Comparison of ENCODE assay signal across 23 cellular contexts in genomic region chr13:98396071-98396710, GRCh38.
DNase-seq lines count a peak whose midpoint lies in the region; ATAC-seq, FAIRE-seq and TF ChIP-seq lines count a peak whose summit lies in the region.
"Had no signal": no experiment of that assay in that cellular context is flagged by ENCODE, and none has a peak within 500 bp of the region (broad histone marks: within the 10 kb centered on the region; RNA-seq: fewer than 3 reads in every experiment).

No MANE protein-coding gene starts in this region.

- H3K27me3 Mint-ChIP-seq in activated CD8-positive, alpha-beta T cell treated with anti-CD3 and anti-CD28 coated beads for 36 hours, result peaks cover 3% of the 10 kb centered on the region

- peak; percentile 23 for DNase-seq in NCI-H1092 (lab: John Stamatoyannopoulos, UW)
- peak; percentile 14 for DNase-seq in choroid plexus epithelial cell (ENCODE audit: low read depth)
- DNase-seq in HepG2 (ENCODE audit: low spot score), result no peak
- DNase-seq in testis, result no peak
- no peak for DNase-seq in GOT3 (lab: John Stamatoyannopoulos, UW)
- no peak for DNase-seq in activated CD8-positive, alpha-beta T cell treated with anti-CD3 and anti-CD28 coated beads for 36 hours
- DNase-seq in left lung, result no peak
- DNase-seq: ACHN; CD8-positive, alpha-beta memory T cell; HFFc6; Karpas-422; MG63; NCI-H1105 treated with DMSO at 0.1 percent for 48 hours; NCI-H1694; NCI-H2227 treated with DMSO at 0.1 percent for 48 hours; NCI-H510A treated with DMSO at 0.1 percent for 48 hours; NCI-H774; Right ventricle myocardium superior had no signal

- no peaks in the 10 kb centered on the region for H3K36me3 Mint-ChIP-seq in activated CD8-positive, alpha-beta T cell treated with anti-CD3 and anti-CD28 coated beads for 36 hours (ENCODE audit: low read depth)
- H3K36me3 Mint-ChIP-seq: CD8-positive, alpha-beta memory T cell; IgD-negative memory B cell had no signal

- no peak for TF ChIP-seq POLR2A in HepG2 (IDR thresholded peaks at IDR 0.05; ENCODE audit: insufficient read depth in 1 of 2, low read depth in 2 of 2, low read length in 2 of 2)
- no peak for TF ChIP-seq POLR2A in testis (IDR thresholded peaks at IDR 0.05)

- in situ Hi-C loops in HepG2 (cut with HindIII; ENCODE audit: extremely low pct_ligation_motif_present, low pct_unique_long_range_greater_than_20kb), result no loop called here

- no peak for TF ChIP-seq EP300 in HepG2 (IDR thresholded peaks at IDR 0.05; ENCODE audit: low read depth in 2 of 2, low read length in 2 of 2)
- no peak for TF ChIP-seq EP300 in HepG2 (CRISPR knock-in tag; IDR thresholded peaks at IDR 0.05; ENCODE audit: borderline replicate concordance)

- no peak overlapping the region for H3K27ac ChIP-seq in HepG2 (ENCODE audit: extremely low read length, insufficient read depth, low read length)
- H3K27ac ChIP-seq in testis, result no peak overlapping the region
- H3K27ac ChIP-seq in left lung, result no peak overlapping the region
- H3K27ac ChIP-seq: HL-60 had no signal

- H3K4me1 Mint-ChIP-seq in activated CD8-positive, alpha-beta T cell treated with anti-CD3 and anti-CD28 coated beads for 36 hours (ENCODE audit: low read depth), result no peaks in the 10 kb centered on the region
- H3K4me1 Mint-ChIP-seq: CD8-positive, alpha-beta memory T cell; IgD-negative memory B cell had no signal

- H2AFZ ChIP-seq in HepG2 (ENCODE audit: low read length), result no peak overlapping the region

- H3K27me3 ChIP-seq in HepG2 (ENCODE audit: control insufficient read depth in 1 of 2, insufficient read depth in 2 of 2, low read length in 2 of 2), result no peaks in the 10 kb centered on the region
- no peaks in the 10 kb centered on the region for H3K27me3 ChIP-seq in testis
- H3K27me3 ChIP-seq in left lung, result no peaks in the 10 kb centered on the region
- H3K27me3 ChIP-seq: MG63 had no signal

- H3K79me2 ChIP-seq in HepG2 (ENCODE audit: insufficient read depth, low read length), result no peaks in the 10 kb centered on the region

- POLR2A ChIA-PET in HepG2 (lab: Yijun Ruan, JAX), result no interaction called here
- POLR2A ChIA-PET in activated CD8-positive, alpha-beta T cell treated with anti-CD3 and anti-CD28 coated beads for 36 hours (lab: Charles Lee), result no interaction called here

- TF ChIP-seq CTCF in choroid plexus epithelial cell (conservative IDR thresholded peaks at IDR 0.05; ENCODE audit: low read depth, low read length), result no peak
- TF ChIP-seq CTCF in HepG2 (CRISPR knock-in tag; IDR thresholded peaks at IDR 0.05), result no peak
- no peak for TF ChIP-seq CTCF in testis (IDR thresholded peaks at IDR 0.05)
- no peak for TF ChIP-seq CTCF in activated CD8-positive, alpha-beta T cell treated with anti-CD3 and anti-CD28 coated beads for 36 hours (IDR thresholded peaks at IDR 0.05)
- TF ChIP-seq CTCF in left lung (IDR thresholded peaks at IDR 0.05), result no peak

- peaks cover 25 to 78% of the 10 kb centered on the region in 2 experiments for H3K36me3 ChIP-seq in HepG2 (replicated peaks in 1 of 2; ENCODE audit: control insufficient read depth in 1 of 2, insufficient read depth in 2 of 2, low read length in 2 of 2)
- no peaks in the 10 kb centered on the region for H3K36me3 ChIP-seq in testis (ENCODE audit: low read depth, missing control alignments)
- H3K36me3 ChIP-seq in left lung, result peaks cover 0 to 29% of the 10 kb centered on the region in 2 donors

- H3K9me3 ChIP-seq in HepG2 (ENCODE audit: low read length) (no peaks in the 10 kb centered on the region), testis (no peaks in the 10 kb centered on the region), left lung (no peaks in the 10 kb centered on the region)
- H3K9me3 ChIP-seq: MG63 had no signal

- H3K9me3 Mint-ChIP-seq in activated CD8-positive, alpha-beta T cell treated with anti-CD3 and anti-CD28 coated beads for 36 hours, result no peaks in the 10 kb centered on the region
- H3K9me3 Mint-ChIP-seq: CD8-positive, alpha-beta memory T cell; HFFc6; IgD-negative memory B cell had no signal

- H3K4me3 Mint-ChIP-seq in activated CD8-positive, alpha-beta T cell treated with anti-CD3 and anti-CD28 coated beads for 36 hours, result no peak overlapping the region
- H3K4me3 Mint-ChIP-seq: CD8-positive, alpha-beta memory T cell; HFFc6; IgD-negative memory B cell had no signal

- BruUV-seq in HepG2 (replicated peaks; lab: Mats Ljungman, UMichigan), result no TSS peak

- H3K9ac ChIP-seq in HepG2 (ENCODE audit: insufficient read depth, low read depth, low read length), result no peak overlapping the region

- H3K4me2 ChIP-seq in HepG2 (ENCODE audit: low read depth, low read length), result no peak overlapping the region

- H3K27ac Mint-ChIP-seq in activated CD8-positive, alpha-beta T cell treated with anti-CD3 and anti-CD28 coated beads for 36 hours, result no peak overlapping the region
- H3K27ac Mint-ChIP-seq: CD8-positive, alpha-beta memory T cell; HFFc6; IgD-negative memory B cell had no signal

- H3K4me3 ChIP-seq in choroid plexus epithelial cell (ENCODE audit: low read depth, low read length), result no peak overlapping the region
- no peak overlapping the region for H3K4me3 ChIP-seq in HepG2 (replicated peaks in 1 of 3; ENCODE audit: insufficient read depth in 1 of 3, low read depth in 2 of 3, low read length in 3 of 3)
- H3K4me3 ChIP-seq in testis, result peak overlapping the region; percentile 22 to 32
- H3K4me3 ChIP-seq in left lung, result no peak overlapping the region
- H3K4me3 ChIP-seq: MG63, SK-N-MC had no signal

- intact Hi-C loops in HepG2 (cut with micrococcal nuclease; ENCODE audit: unreplicated experiment) (no loop called here), testis (cut with DNase I; ENCODE audit: low total_unique reads) (no loop called here), left lung (cut with DNase I) (no loop called here)
- intact Hi-C loops in activated CD8-positive, alpha-beta T cell treated with anti-CD3 and anti-CD28 coated beads for 36 hours (cut with micrococcal nuclease), result no loop called here

- H4K20me1 ChIP-seq in HepG2 (ENCODE audit: insufficient read depth, low read length), result peaks cover 4% of the 10 kb centered on the region; the same call in 1 of the 2 replicates

- no peaks in the 10 kb centered on the region for H3K4me1 ChIP-seq in HepG2 (ENCODE audit: insufficient read depth, low read length)
- H3K4me1 ChIP-seq in testis, result no peaks in the 10 kb centered on the region
- H3K4me1 ChIP-seq in left lung, result no peaks in the 10 kb centered on the region

- TF ChIP-seq RAD21 in HepG2 (CRISPR knock-in tag; IDR thresholded peaks at IDR 0.05), result no peak

- CTCF ChIA-PET in HepG2 (lab: Yijun Ruan, JAX; ENCODE audit: low intra/inter-chr PET ratio, low total read pairs), result no interaction called here
- CTCF ChIA-PET in activated CD8-positive, alpha-beta T cell treated with anti-CD3 and anti-CD28 coated beads for 36 hours (lab: Charles Lee), result interaction anchor here (0.7 kb wide), 1 partner anchor 277 kb away, joined by 3 read pairs; no protein-coding TSS in a partner anchor

- FAIRE-seq in HepG2 (lab: Jason Lieb, UNC), result no peak
- FAIRE-seq: GM12891, GM18507 had no signal

- ATAC-seq in HepG2 (peak; percentile 26), left lung (no peak)
- no peak for ATAC-seq in activated CD8-positive, alpha-beta T cell treated with anti-CD3 and anti-CD28 coated beads for 36 hours

- WGBS in HepG2 (ENCODE audit: low lambda C conversion rate), result 95% methylated on average over 9 of the region's 16 CpGs
- WGBS in testis, 2 donors, result 42 to 77% methylated on average over 15 to 16 of the region's 16 CpGs

TF ChIP-seq in HepG2, 621 proteins besides CTCF, POLR2A, EP300 and RAD21 (continues in another document):
- TF ChIP-seq STAG1 (CRISPR knock-in tag; IDR thresholded peaks at IDR 0.05) (no peak), FIP1L1 (IDR thresholded peaks at IDR 0.05; ENCODE audit: borderline replicate concordance, insufficient read depth, low read depth, low read length) (no peak), ZNF782 (CRISPR knock-in tag; IDR thresholded peaks at IDR 0.05; ENCODE audit: borderline replicate concordance) (no peak), IKZF4 (CRISPR knock-in tag; IDR thresholded peaks at IDR 0.05; ENCODE audit: borderline replicate concordance, low read depth, not compliant biosample characterization) (no peak), ZXDC (CRISPR knock-in tag; IDR thresholded peaks at IDR 0.05) (no peak), BORCS8-MEF2B (CRISPR knock-in tag; IDR thresholded peaks at IDR 0.05) (no peak), RBFOX2 (IDR thresholded peaks at IDR 0.05; ENCODE audit: low read depth, low read length) (no peak), PLRG1 (conservative IDR thresholded peaks at IDR 0.05) (no peak), RELA (CRISPR knock-in tag; IDR thresholded peaks at IDR 0.05) (no peak), KAT8 (CRISPR knock-in tag; IDR thresholded peaks at IDR 0.05) (no peak), MYC (CRISPR knock-in tag; IDR thresholded peaks at IDR 0.05; ENCODE audit: borderline replicate concordance) (no peak), ELF1 (CRISPR knock-in tag; IDR thresholded peaks at IDR 0.05) (no peak), POLR2G (IDR thresholded peaks at IDR 0.05; ENCODE audit: low read depth, low read length) (peak; percentile 6; the same call in 1 of the 2 replicates), ZNF253 (CRISPR knock-in tag; IDR thresholded peaks at IDR 0.05; ENCODE audit: borderline replicate concordance) (no peak), RBM22 (optimal IDR thresholded peaks at IDR 0.05; ENCODE audit: low read length) (peak; percentile 64), ZNF777 (CRISPR knock-in tag; IDR thresholded peaks at IDR 0.05) (no peak), ZNF180 (CRISPR knock-in tag; IDR thresholded peaks at IDR 0.05; ENCODE audit: borderline replicate concordance, low read depth) (no peak), SPEN (CRISPR knock-in tag; IDR thresholded peaks at IDR 0.05; ENCODE audit: low read depth) (no peak)

Comparison
In these comparisons a context has a peak if more than half of its experiments do, and no peak if none do; other contexts are left out.
1. DNase-seq: peak in NCI-H1092 (single experiment) and choroid plexus epithelial cell (single experiment); none in HepG2 (single experiment), testis (single experiment), GOT3 (single experiment), activated CD8-positive, alpha-beta T cell treated with anti-CD3 and anti-CD28 coated beads for 36 hours (single experiment) and left lung (0 of 2).
2. H3K4me3 ChIP-seq: peak in testis (2 of 2); none in choroid plexus epithelial cell (single experiment), HepG2 (0 of 3) and left lung (0 of 2).